Comparison of ENCODE assay signal across 8 cellular contexts in the genomic region with DNA sequence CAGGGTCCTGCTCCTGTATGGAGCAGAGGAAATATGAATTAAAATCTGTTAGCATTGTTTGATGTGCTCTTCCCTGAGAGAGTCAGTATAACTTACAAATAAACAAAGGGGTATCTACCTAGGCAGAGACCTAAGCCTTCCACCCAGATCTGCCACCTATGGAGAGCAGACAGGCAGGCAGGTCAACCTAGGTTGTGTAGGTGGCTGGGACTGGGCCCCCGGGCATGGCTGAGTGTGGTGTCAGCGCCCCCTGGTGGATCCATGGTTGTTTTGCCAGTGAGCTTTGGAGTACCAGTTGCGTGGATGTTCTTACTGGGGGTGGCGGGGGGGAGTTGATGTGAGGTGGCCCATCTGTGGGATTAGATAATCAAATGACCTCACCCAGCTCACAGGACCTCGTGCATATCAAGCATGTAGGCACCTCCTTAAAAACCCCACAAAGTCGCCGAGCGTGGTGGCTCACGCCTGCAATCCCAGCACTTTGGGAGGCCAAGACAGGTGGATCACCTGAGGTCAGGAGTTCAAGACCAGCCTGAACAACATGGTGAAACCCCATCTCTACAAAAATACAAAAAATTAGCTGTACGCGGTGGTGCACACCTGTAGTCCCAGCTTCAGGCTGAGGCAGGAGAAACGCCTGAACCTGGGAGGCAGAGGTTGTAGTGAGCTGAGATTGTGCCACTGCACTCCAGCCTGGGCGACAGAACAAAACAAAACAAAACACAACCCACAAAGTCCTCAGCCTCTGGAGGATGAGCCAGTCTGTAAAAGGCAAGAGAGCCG. TPM values are rescaled to one million over a fixed set of nuclear protein-coding genes. Genes with fewer than 3 reads are reported as not detected.
DNase-seq lines count a peak whose midpoint lies in the region; ATAC-seq and TF ChIP-seq lines count a peak whose summit lies in the region.

No MANE protein-coding gene starts in this region.

- no peak overlapping the region for H3K4me3 ChIP-seq in colonic mucosa
- no peak overlapping the region for H3K4me3 ChIP-seq in left lung

- no peaks in the 10 kb centered on the region for H3K9me3 Mint-ChIP-seq in activated CD4-positive, alpha-beta T cell treated with anti-CD3 and anti-CD28 coated beads, Interleukin-2, amount 10 ng/mL, durations not matched to agents 7 days and 5 days

- H3K9me3 ChIP-seq in colonic mucosa (no peaks in the 10 kb centered on the region), left lung (no peaks in the 10 kb centered on the region)

- peak overlapping the region; percentile 25 for H3K27ac Mint-ChIP-seq in activated CD4-positive, alpha-beta T cell treated with anti-CD3 and anti-CD28 coated beads, Interleukin-2, amount 10 ng/mL, durations not matched to agents 7 days and 5 days

- H3K4me1 Mint-ChIP-seq in activated CD4-positive, alpha-beta T cell treated with anti-CD3 and anti-CD28 coated beads, Interleukin-2, amount 10 ng/mL, durations not matched to agents 7 days and 5 days: peaks cover 30% of the 10 kb centered on the region

- TF ChIP-seq CTCF in colonic mucosa (IDR thresholded peaks at IDR 0.05) (peak; percentile 71), left lung (IDR thresholded peaks at IDR 0.05) (peak; percentile 80 to 92)

- DNase-seq in DMS153 treated with DMSO at 0.1 percent for 48 hours (lab: John Stamatoyannopoulos, UW; ENCODE audit: unreplicated experiment): peak; percentile 63
- DNase-seq in DMS153 (lab: John Stamatoyannopoulos, UW): no peak
- DNase-seq in NCI-H69 (lab: John Stamatoyannopoulos, UW): peak; percentile 68
- peak; percentile 92 for DNase-seq in activated CD4-positive, alpha-beta T cell treated with anti-CD3 and anti-CD28 coated beads, Interleukin-2, amount 10 ng/mL, durations not matched to agents 7 days and 5 days
- DNase-seq in colonic mucosa: peak; percentile 88
- DNase-seq in left lung: peak; percentile 87 to 96
- peak; percentile 76 to 88 (median 84) for DNase-seq in stimulated activated CD4-positive, alpha-beta T cell treated with anti-CD3 and anti-CD28 coated beads, TNF-alpha, amount 100 ng/mL, for 4 hours (ENCODE audit: low read depth in 3 of 3)

- H3K27me3 ChIP-seq in colonic mucosa (no peaks in the 10 kb centered on the region), left lung (no peaks in the 10 kb centered on the region)

- no peaks in the 10 kb centered on the region for H3K36me3 ChIP-seq in colonic mucosa
- H3K36me3 ChIP-seq in left lung: peaks cover 0 to 20% of the 10 kb centered on the region in 2 donors

- H3K27ac ChIP-seq in colonic mucosa: no peak overlapping the region
- peak overlapping the region in 1 of 2 donors; percentile 83 for H3K27ac ChIP-seq in left lung

- POLR2A ChIA-PET in activated CD4-positive, alpha-beta T cell treated with anti-CD3 and anti-CD28 coated beads, Interleukin-2, amount 10 ng/mL, durations not matched to agents 7 days and 5 days (lab: Charles Lee): no interaction called here

- intact Hi-C loops in colonic mucosa (cut with DNase I) (loop anchor here (5.0 kb wide), 1 partner anchor 48 kb away; no protein-coding TSS in a partner anchor), left lung (cut with DNase I) (loop anchor here in 1 of 2 donors (10.0 kb wide), 1 partner anchor 56 kb away; a partner anchor contains a TSS)

- H3K4me3 Mint-ChIP-seq in activated CD4-positive, alpha-beta T cell treated with anti-CD3 and anti-CD28 coated beads, Interleukin-2, amount 10 ng/mL, durations not matched to agents 7 days and 5 days: no peak overlapping the region

- no peak overlapping the region for H3K9ac ChIP-seq in colonic mucosa (ENCODE audit: low read depth in 2 of 2, low read length in 2 of 2)

- CTCF ChIA-PET in activated CD4-positive, alpha-beta T cell treated with anti-CD3 and anti-CD28 coated beads, Interleukin-2, amount 10 ng/mL, durations not matched to agents 7 days and 5 days (lab: Charles Lee): interaction anchor here (0.5 to 2.2 kb wide), 45 partner anchors 8 to 1435 kb away, joined by 3 to 14 read pairs (median 4); a partner anchor contains a TSS

- H3K36me3 Mint-ChIP-seq in activated CD4-positive, alpha-beta T cell treated with anti-CD3 and anti-CD28 coated beads, Interleukin-2, amount 10 ng/mL, durations not matched to agents 7 days and 5 days (ENCODE audit: low read depth): peaks cover 27% of the 10 kb centered on the region

- H3K4me1 ChIP-seq in colonic mucosa: no peaks in the 10 kb centered on the region
- peaks cover 0 to 62% of the 10 kb centered on the region in 2 donors for H3K4me1 ChIP-seq in left lung

- peak; percentile 78 for ATAC-seq in HG03342 (IDR thresholded peaks at IDR 0.05; ENCODE audit: unreplicated experiment)
- peak; percentile 100 for ATAC-seq in left lung

- no peaks in the 10 kb centered on the region for H3K27me3 Mint-ChIP-seq in activated CD4-positive, alpha-beta T cell treated with anti-CD3 and anti-CD28 coated beads, Interleukin-2, amount 10 ng/mL, durations not matched to agents 7 days and 5 days

RNA-seq across cellular contexts. Expression of a gene that starts 17.6 kb away (rescaled TPM):
- 10 to 100 TPM; 21.5 to 23.4 TPM for total RNA-seq in activated CD4-positive, alpha-beta T cell treated with anti-CD3 and anti-CD28 coated beads, Interleukin-2, amount 10 ng/mL, durations not matched to agents 7 days and 5 days
- total RNA-seq in colonic mucosa: 10 to 100 TPM; 13.1 to 24.6 TPM
- total RNA-seq in left lung: 10 to 100 TPM; 16.2 to 22.4 TPM

RNA-seq across cellular contexts. Expression of a gene that starts 17.7 kb away (rescaled TPM):
- 10 to 100 TPM; 12.9 to 14.4 TPM for total RNA-seq in activated CD4-positive, alpha-beta T cell treated with anti-CD3 and anti-CD28 coated beads, Interleukin-2, amount 10 ng/mL, durations not matched to agents 7 days and 5 days
- 10 to 100 TPM in 1 of 2 donors, 1 to 10 TPM in 1; 6.8 to 10.7 TPM for total RNA-seq in colonic mucosa
- total RNA-seq in left lung: 10 to 100 TPM in 1 of 2 donors, 1 to 10 TPM in 1; 6.7 to 10.5 TPM

RNA-seq across cellular contexts. Expression of a gene that starts 25.0 kb away (rescaled TPM):
- total RNA-seq in activated CD4-positive, alpha-beta T cell treated with anti-CD3 and anti-CD28 coated beads, Interleukin-2, amount 10 ng/mL, durations not matched to agents 7 days and 5 days: not detected
- total RNA-seq in colonic mucosa (not detected), left lung (not detected)

RNA-seq across cellular contexts. Expression of a gene that starts 41.4 kb away (rescaled TPM):
- total RNA-seq in activated CD4-positive, alpha-beta T cell treated with anti-CD3 and anti-CD28 coated beads, Interleukin-2, amount 10 ng/mL, durations not matched to agents 7 days and 5 days: 10 to 100 TPM; 12.4 to 14.2 TPM
- total RNA-seq in colonic mucosa (under 1 TPM; 0.88 to 0.96 TPM), left lung (10 to 100 TPM in 1 of 2 donors, 1 to 10 TPM in 1; 7.3 to 12.6 TPM)

RNA-seq across cellular contexts. Expression of a gene that starts 44.5 kb away (rescaled TPM):
- 100 to 1,000 TPM; 146 to 159 TPM for total RNA-seq in activated CD4-positive, alpha-beta T cell treated with anti-CD3 and anti-CD28 coated beads, Interleukin-2, amount 10 ng/mL, durations not matched to agents 7 days and 5 days
- total RNA-seq in colonic mucosa (10 to 100 TPM; 22.5 to 29.3 TPM), left lung (10 to 100 TPM; 58.5 to 65.8 TPM)
